In genomic region chr4:5164221-5164912, GRCh38 we compare ENCODE assay signal across 18 cellular contexts.
DNase-seq lines count a peak whose midpoint lies in the region; ATAC-seq, FAIRE-seq and TF ChIP-seq lines count a peak whose summit lies in the region.
"Had no signal": no experiment of that assay in that cellular context is flagged by ENCODE, and none has a peak within 500 bp of the region (broad histone marks: within the 10 kb centered on the region; RNA-seq: fewer than 3 reads in every experiment).

No MANE protein-coding gene starts in this region.

- H3K27ac ChIP-seq in GM23338 (ENCODE audit: low read depth): no peak overlapping the region
- no peak overlapping the region for H3K27ac ChIP-seq in H1 (ENCODE audit: low read depth, low read length)
- no peak overlapping the region for H3K27ac ChIP-seq in neural progenitor cell
- no peak overlapping the region for H3K27ac ChIP-seq in CD8-positive, alpha-beta memory T cell (ENCODE audit: low read depth, low read length)

- no peak overlapping the region for H4K91ac ChIP-seq in H1 (replicated peaks; ENCODE audit: insufficient read length, low read length)

- CTCF ChIA-PET in H1 (lab: Charles Lee; ENCODE audit: partially characterized antibody): interaction anchor here (1.5 kb wide), 1 partner anchor 147 kb away, joined by 3 read pairs; no protein-coding TSS in a partner anchor
- CTCF ChIA-PET in CD8-positive, alpha-beta memory T cell (lab: Charles Lee): no interaction called here

- H4K20me1 ChIP-seq in GM23338 (replicated peaks; ENCODE audit: insufficient read depth) (no peaks in the 10 kb centered on the region), H1 (replicated peaks in 1 of 2; ENCODE audit: control insufficient read depth in 1 of 2, insufficient read depth in 2 of 2, low read length in 2 of 2) (no peaks in the 10 kb centered on the region), neural progenitor cell (ENCODE audit: low read depth) (no peaks in the 10 kb centered on the region)

- H2BK5ac ChIP-seq in H1 (ENCODE audit: low read depth, low read length): no peak overlapping the region

- H3K27ac Mint-ChIP-seq in GM23338 (no peak overlapping the region; the same call in 1 of the 2 replicates), neural progenitor cell (peak overlapping the region; percentile 84)
- no peak overlapping the region for H3K27ac Mint-ChIP-seq in CD8-positive, alpha-beta memory T cell

- no peak overlapping the region for H3K18ac ChIP-seq in H1 (ENCODE audit: extremely low read depth, low read length)

- H2BK120ac ChIP-seq in H1 (replicated peaks; ENCODE audit: low read depth, low read length): no peak overlapping the region

- no peaks in the 10 kb centered on the region for H3K23me2 ChIP-seq in H1 (ENCODE audit: low read depth, low read length)

- FAIRE-seq in H1 (lab: Jason Lieb, UNC): no peak

- H3K9ac ChIP-seq in H1 (replicated peaks in 1 of 4; ENCODE audit: extremely low read depth in 1 of 4, low read depth in 3 of 4, low read length in 3 of 4) (no peak overlapping the region), neural progenitor cell (no peak overlapping the region)

- 83% methylated on average over 9 of the region's 10 CpGs; no CpG with 5 or more reads in 1 of the 2 experiments for WGBS in H1 (ENCODE audit: extremely low coverage in 1 of 2, insufficient coverage in 1 of 2, insufficient read length in 1 of 2, insufficient replicate concordance in 2 of 2, low coverage in 1 of 2, low lambda C conversion rate in 2 of 2, missing lambda C conversion rate in 1 of 2), 2 experiments

- no peak overlapping the region for H2BK12ac ChIP-seq in H1 (ENCODE audit: low read depth, low read length)

- H3K79me2 ChIP-seq in GM23338 (replicated peaks; ENCODE audit: insufficient read depth) (no peaks in the 10 kb centered on the region), H1 (ENCODE audit: control insufficient read depth in 1 of 2, insufficient read depth in 2 of 2, low read length in 2 of 2) (no peaks in the 10 kb centered on the region), neural progenitor cell (ENCODE audit: low read depth) (no peaks in the 10 kb centered on the region)

- ATAC-seq in GM23338 (no peak), HG03469 (IDR thresholded peaks at IDR 0.05; ENCODE audit: unreplicated experiment) (no peak)
- ATAC-seq: HCT116 had no signal

- H3K4me3 Mint-ChIP-seq in GM23338: no peak overlapping the region
- H3K4me3 Mint-ChIP-seq in neural progenitor cell: no peak overlapping the region
- no peak overlapping the region for H3K4me3 Mint-ChIP-seq in CD8-positive, alpha-beta memory T cell
- H3K4me3 Mint-ChIP-seq: CD4-positive, CD25-positive, alpha-beta regulatory T cell had no signal

- TF ChIP-seq POLR2A in H1 (IDR thresholded peaks at IDR 0.05; ENCODE audit: control extremely low read depth in 1 of 2, low read depth in 2 of 2, low read length in 2 of 2): no peak

- TF ChIP-seq EP300 in H1 (IDR thresholded peaks at IDR 0.05; ENCODE audit: borderline replicate concordance in 1 of 2, low read depth in 2 of 2, low read length in 2 of 2): no peak

- H3K56ac ChIP-seq in H1 (replicated peaks; ENCODE audit: insufficient read length, low read depth, low read length): no peak overlapping the region

- H3K9me3 ChIP-seq in H1 (ENCODE audit: insufficient read depth in 2 of 2, low read depth in 1 of 2, low read length in 1 of 2) (no peaks in the 10 kb centered on the region), neural progenitor cell (ENCODE audit: low read depth) (no peaks in the 10 kb centered on the region)
- H3K9me3 ChIP-seq in CD8-positive, alpha-beta memory T cell (ENCODE audit: low read length): no peaks in the 10 kb centered on the region

- H3K23ac ChIP-seq in H1 (ENCODE audit: insufficient read length): no peak overlapping the region

- H3K4me3 ChIP-seq in GM23338 (no peak overlapping the region), H1 (ENCODE audit: extremely low read depth in 1 of 4, insufficient read depth in 2 of 4, low read depth in 3 of 4, low read length in 4 of 4) (no peak overlapping the region), neural progenitor cell (no peak overlapping the region)
- H3K4me3 ChIP-seq in CD8-positive, alpha-beta memory T cell (ENCODE audit: low read length): no peak overlapping the region

- no peak for DNase-seq in GM23338 (ENCODE audit: low spot score)
- peak; percentile 83 for DNase-seq in NCI-H82 (lab: John Stamatoyannopoulos, UW)
- no peak for DNase-seq in H1 (ENCODE audit: low read depth in 1 of 2, low spot score in 2 of 2)
- no peak for DNase-seq in neural progenitor cell (ENCODE audit: low spot score)
- no peak for DNase-seq in CD8-positive, alpha-beta memory T cell
- DNase-seq in activated naive CD4-positive, alpha-beta T cell treated with Interleukin-2 at 50 U/mL for 16 hours: no peak
- DNase-seq in NCI-H446 treated with DMSO at 0.1 percent for 48 hours (lab: John Stamatoyannopoulos, UW): no peak
- DNase-seq: CD4-positive, CD25-positive, alpha-beta regulatory T cell; COR-L47; DMS79; NCI-H1092; NCI-H1436; NCI-H187 treated with DMSO at 0.1 percent for 48 hours; NCI-H510A; NK-92 treated with Interleukin-12 subunit alpha and Interleukin-12 subunit beta, amount 100 ng/mL, for 24 hours; SIG-M5 had no signal

- peaks cover 3% of the 10 kb centered on the region; the same call in 1 of the 2 replicates for H3K9me2 ChIP-seq in GM23338 (ENCODE audit: insufficient read depth)

- peak overlapping the region; percentile 22; the same call in 1 of the 2 replicates for H2BK15ac ChIP-seq in H1 (ENCODE audit: low read length)

- H2AK5ac ChIP-seq in H1 (ENCODE audit: low read depth, low read length): no peak overlapping the region

- no peak overlapping the region for H3K4ac ChIP-seq in H1 (replicated peaks; ENCODE audit: insufficient read length, low read depth, low read length)

- H3K27me3 ChIP-seq in GM23338 (ENCODE audit: insufficient read depth) (no peaks in the 10 kb centered on the region), H1 (replicated peaks in 1 of 4; ENCODE audit: control insufficient read depth in 3 of 4, extremely low read depth in 1 of 4, insufficient read depth in 3 of 4, low read length in 3 of 4) (no peaks in the 10 kb centered on the region), neural progenitor cell (no peaks in the 10 kb centered on the region)
- H3K27me3 ChIP-seq in CD8-positive, alpha-beta memory T cell (ENCODE audit: insufficient read depth, low read length, poor library complexity, severe bottlenecking): no peaks in the 10 kb centered on the region

- POLR2A ChIA-PET in H1 (lab: Charles Lee; ENCODE audit: partially characterized antibody): no interaction called here
- POLR2A ChIA-PET in CD8-positive, alpha-beta memory T cell (lab: Charles Lee): no interaction called here

- H3K36me3 Mint-ChIP-seq in GM23338 (ENCODE audit: low read depth): 0 out of 3 replicates have a peak, but pooled peaks cover 4% of the 10 kb centered on the region
- peaks cover 1% of the 10 kb centered on the region for H3K36me3 Mint-ChIP-seq in neural progenitor cell
- H3K36me3 Mint-ChIP-seq in CD8-positive, alpha-beta memory T cell: no peaks in the 10 kb centered on the region
- H3K36me3 Mint-ChIP-seq: CD4-positive, CD25-positive, alpha-beta regulatory T cell had no signal

- peaks cover 3% of the 10 kb centered on the region; the same call in 1 of the 3 replicates for H3K9me3 Mint-ChIP-seq in GM23338
- peaks cover 3% of the 10 kb centered on the region for H3K9me3 Mint-ChIP-seq in neural progenitor cell
- H3K9me3 Mint-ChIP-seq in CD8-positive, alpha-beta memory T cell: peaks cover 0 to 7% (median 0%) of the 10 kb centered on the region in 5 donors

- H3K4me1 ChIP-seq in GM23338 (ENCODE audit: insufficient read depth) (peaks cover 8% of the 10 kb centered on the region; the same call in 1 of the 2 replicates), H1 (replicated peaks in 1 of 4; ENCODE audit: control insufficient read depth in 3 of 4, insufficient read depth in 4 of 4, low read length in 3 of 4) (peaks cover 0 to 9% (median 6%) of the 10 kb centered on the region in 4 experiments), neural progenitor cell (peaks cover 10% of the 10 kb centered on the region)
- no peaks in the 10 kb centered on the region for H3K4me1 ChIP-seq in CD8-positive, alpha-beta memory T cell (ENCODE audit: insufficient read depth, low read length)

- H3K79me1 ChIP-seq in H1 (ENCODE audit: low read depth, low read length): no peaks in the 10 kb centered on the region

- H3K36me3 ChIP-seq in GM23338 (ENCODE audit: insufficient read depth) (no peaks in the 10 kb centered on the region), H1 (ENCODE audit: control insufficient read depth in 2 of 4, insufficient read depth in 4 of 4, low read length in 3 of 4) (no peaks in the 10 kb centered on the region), neural progenitor cell (no peaks in the 10 kb centered on the region)
- H3K36me3 ChIP-seq in CD8-positive, alpha-beta memory T cell (ENCODE audit: insufficient read depth, low read length): no peaks in the 10 kb centered on the region

- no peak overlapping the region for H4K8ac ChIP-seq in H1 (ENCODE audit: extremely low read depth, insufficient read depth, low read length)

- peaks cover 4% of the 10 kb centered on the region for H3K27me3 Mint-ChIP-seq in GM23338 (ENCODE audit: insufficient read depth, low read depth, poor library complexity)
- peaks cover 5% of the 10 kb centered on the region for H3K27me3 Mint-ChIP-seq in neural progenitor cell (ENCODE audit: insufficient read depth, low read depth)
- H3K27me3 Mint-ChIP-seq in CD8-positive, alpha-beta memory T cell: peaks cover 0 to 10% of the 10 kb centered on the region in 2 donors
- H3K27me3 Mint-ChIP-seq: CD4-positive, CD25-positive, alpha-beta regulatory T cell had no signal

- H2BK20ac ChIP-seq in H1 (ENCODE audit: low read length): no peak overlapping the region

- no peak overlapping the region for H4K5ac ChIP-seq in H1 (ENCODE audit: insufficient read length, low read depth, low read length)

- H3F3A ChIP-seq in GM23338 (replicated peaks; ENCODE audit: low read depth): no peaks in the 10 kb centered on the region
- no peaks in the 10 kb centered on the region for H3F3A ChIP-seq in neural progenitor cell (ENCODE audit: low read depth)

- TF ChIP-seq CTCF in GM23338 (conservative IDR thresholded peaks at IDR 0.05; ENCODE audit: low read depth in 2 of 2): no peak
- no peak for TF ChIP-seq CTCF in H1 (IDR thresholded peaks at IDR 0.05; ENCODE audit: control extremely low read depth in 1 of 3, insufficient read depth in 1 of 3, low read depth in 1 of 3, low read length in 3 of 3)
- no peak for TF ChIP-seq CTCF in neural progenitor cell (IDR thresholded peaks at IDR 0.05)

- H3K4me1 Mint-ChIP-seq in GM23338: peaks cover 13% of the 10 kb centered on the region
- H3K4me1 Mint-ChIP-seq in neural progenitor cell: peaks cover 14% of the 10 kb centered on the region
- no peaks in the 10 kb centered on the region for H3K4me1 Mint-ChIP-seq in CD8-positive, alpha-beta memory T cell
- H3K4me1 Mint-ChIP-seq: CD4-positive, CD25-positive, alpha-beta regulatory T cell had no signal

- H2AFZ ChIP-seq in GM23338: peak overlapping the region; percentile 59; the same call in 1 of the 2 replicates
- H2AFZ ChIP-seq in H1 (ENCODE audit: low read length): no peak overlapping the region
- no peak overlapping the region for H2AFZ ChIP-seq in neural progenitor cell (replicated peaks)

- H3K4me2 ChIP-seq in GM23338: no peak overlapping the region
- H3K4me2 ChIP-seq in H1 (ENCODE audit: insufficient read depth in 1 of 2, low read depth in 2 of 2, low read length in 2 of 2): no peak overlapping the region
- peak overlapping the region; percentile 36 for H3K4me2 ChIP-seq in neural progenitor cell

- no peak for TF ChIP-seq RAD21 in H1 (IDR thresholded peaks at IDR 0.05 in 1 of 2, conservative IDR thresholded peaks at IDR 0.05 in 1 of 2; ENCODE audit: low read depth in 2 of 2, low read length in 2 of 2)

- H3K14ac ChIP-seq in H1 (ENCODE audit: insufficient read length): no peak overlapping the region
